In the genomic region with DNA sequence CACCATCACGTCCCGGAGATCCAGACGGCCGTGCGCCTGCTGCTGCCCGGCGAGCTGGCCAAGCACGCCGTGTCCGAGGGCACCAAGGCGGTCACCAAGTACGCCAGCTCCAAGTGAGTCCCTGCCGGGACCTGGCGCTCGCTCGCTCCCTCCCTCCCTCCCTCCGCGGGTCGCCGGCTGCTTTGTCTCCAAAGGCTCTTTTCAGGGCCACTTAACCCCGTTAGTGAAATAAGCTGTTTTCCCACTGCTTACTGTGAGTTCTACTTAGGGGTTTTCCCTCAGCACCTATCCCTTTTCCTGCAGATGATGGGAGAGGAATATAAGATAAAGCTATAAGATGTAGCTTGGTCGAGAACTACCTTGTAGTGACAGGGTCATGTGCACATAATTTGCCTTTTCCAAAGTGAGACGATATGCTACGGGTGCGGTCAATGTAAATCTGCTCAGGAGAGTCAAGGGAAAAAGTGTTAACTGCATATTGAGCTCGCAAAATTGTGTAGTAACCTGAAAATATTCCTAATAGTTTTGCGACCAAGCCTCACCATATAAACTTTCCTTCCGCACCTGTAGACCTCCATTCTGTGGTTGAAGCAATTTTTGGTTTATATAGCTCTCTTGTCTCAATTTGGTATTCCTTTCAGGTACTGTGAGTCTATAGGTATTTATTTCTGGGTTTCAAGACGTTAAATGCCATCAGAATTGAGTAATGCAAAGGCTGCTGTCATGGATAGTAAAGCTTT, we compare ENCODE assay signal across 8 cellular contexts. TPM values are rescaled to one million over a fixed set of nuclear protein-coding genes. Genes with fewer than 3 reads are reported as not detected.
DNase-seq lines count a peak whose midpoint lies in the region; ATAC-seq and TF ChIP-seq lines count a peak whose summit lies in the region.

No MANE protein-coding gene starts in this region.

- H3K27ac ChIP-seq in C4-2B = peak overlapping the region; percentile 98

- H3K4me3 ChIP-seq in choroid plexus epithelial cell (ENCODE audit: low read depth, low read length) (peak overlapping the region; percentile 54), mononuclear cell (ENCODE audit: low read length) (peak overlapping the region; percentile 61)

- H3K9me3 ChIP-seq in mononuclear cell (ENCODE audit: low read depth, low read length) = no peaks in the 10 kb centered on the region

- TF ChIP-seq CTCF in C4-2B (conservative IDR thresholded peaks at IDR 0.05) (no peak), choroid plexus epithelial cell (conservative IDR thresholded peaks at IDR 0.05; ENCODE audit: low read depth, low read length) (no peak)

- H3K4me1 ChIP-seq in mononuclear cell (ENCODE audit: insufficient read depth, low read length) = peaks cover 42% of the 10 kb centered on the region

- DNase-seq in NAMALWA (ENCODE audit: low spot score) (peak; percentile 82), choroid plexus epithelial cell (ENCODE audit: low read depth) (peak; percentile 19), SHP77 (lab: John Stamatoyannopoulos, UW) (no peak), AG08396 (ENCODE audit: low spot score) (no peak), NCI-H146 treated with DMSO at 0.1 percent for 48 hours (lab: John Stamatoyannopoulos, UW; ENCODE audit: unreplicated experiment) (no peak)

- ATAC-seq in HG03097 (IDR thresholded peaks at IDR 0.05; ENCODE audit: low FRiP score, unreplicated experiment) = no peak

- H3K27me3 ChIP-seq in mononuclear cell (ENCODE audit: insufficient read depth, low read length) = no peaks in the 10 kb centered on the region

RNA-seq across cellular contexts. Expression of gene BOLA1, which starts 55.9 kb away (rescaled TPM):
- total RNA-seq in mononuclear cell = 4.0 TPM

Comparison
In these comparisons a context has a peak if more than half of its experiments do, and no peak if none do; other contexts are left out.
1. DNase-seq: peak in NAMALWA (single experiment) and choroid plexus epithelial cell (single experiment); none in SHP77 (0 of 2), AG08396 (single experiment) and NCI-H146 treated with DMSO at 0.1 percent for 48 hours (single experiment).